24 cellular contexts compared by ENCODE assay signal in the genomic region with DNA sequence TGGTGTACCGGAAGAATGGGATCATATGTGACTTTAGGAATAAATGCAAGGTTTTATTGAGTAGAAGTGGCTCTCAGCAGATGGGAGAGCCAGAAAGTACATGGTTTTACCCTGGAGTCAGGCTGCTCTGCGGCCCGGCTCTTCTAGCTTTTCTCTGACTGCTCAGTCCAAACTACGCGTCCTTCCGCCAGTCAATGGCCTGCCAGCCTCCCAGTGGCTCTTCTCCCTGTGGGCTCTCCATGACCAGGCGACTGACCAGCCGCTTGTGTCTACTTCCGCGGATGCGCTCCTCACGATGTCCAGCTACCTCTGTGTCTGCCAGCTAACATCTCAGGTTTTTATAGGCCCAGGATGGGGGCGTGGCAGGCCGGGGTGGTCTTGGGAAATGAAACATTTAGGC.
DNase-seq lines count a peak whose midpoint lies in the region; ATAC-seq, FAIRE-seq and TF ChIP-seq lines count a peak whose summit lies in the region.
"Had no signal": no experiment of that assay in that cellular context is flagged by ENCODE, and none has a peak within 500 bp of the region (broad histone marks: within the 10 kb centered on the region; RNA-seq: fewer than 3 reads in every experiment).

No MANE protein-coding gene starts in this region.

- peaks cover 48% of the 10 kb centered on the region for H3K4me1 Mint-ChIP-seq in neural progenitor cell
- H3K4me1 Mint-ChIP-seq: CD4-positive, CD25-positive, alpha-beta regulatory T cell; CD8-positive, alpha-beta memory T cell had no signal

- H2AFZ ChIP-seq in mesenchymal stem cell (ENCODE audit: low read depth, low read length) (no peak overlapping the region), neural progenitor cell (replicated peaks) (no peak overlapping the region), Karpas-422 (ENCODE audit: low read length) (no peak overlapping the region)
- H2AFZ ChIP-seq: GM23338 had no signal

- peak overlapping the region in 1 of 2 experiments; percentile 50 for H2BK12ac ChIP-seq in mesenchymal stem cell (ENCODE audit: low read length in 2 of 2)

- H2BK15ac ChIP-seq in mesenchymal stem cell (ENCODE audit: low read depth, poor library complexity, severe bottlenecking) = no peak overlapping the region

- no peaks in the 10 kb centered on the region for H3K79me2 ChIP-seq in neural progenitor cell (ENCODE audit: low read depth)
- H3K79me2 ChIP-seq in Karpas-422 (ENCODE audit: low read length) = no peaks in the 10 kb centered on the region

- no peak overlapping the region for H2BK120ac ChIP-seq in mesenchymal stem cell (ENCODE audit: low read depth, low read length)

- peak overlapping the region; percentile 45 for H4K8ac ChIP-seq in mesenchymal stem cell (ENCODE audit: low read length)

- no peaks in the 10 kb centered on the region for H3K9me3 ChIP-seq in mesenchymal stem cell (ENCODE audit: control insufficient read depth, low read length)
- no peaks in the 10 kb centered on the region for H3K9me3 ChIP-seq in neural progenitor cell (ENCODE audit: low read depth)
- H3K9me3 ChIP-seq in pancreas = no peaks in the 10 kb centered on the region
- no peaks in the 10 kb centered on the region for H3K9me3 ChIP-seq in Karpas-422 (ENCODE audit: low read length)
- H3K9me3 ChIP-seq: BE2C had no signal

- no peak overlapping the region for H3K9ac ChIP-seq in mesenchymal stem cell (ENCODE audit: low read length)
- H3K9ac ChIP-seq in neural progenitor cell = no peak overlapping the region
- no peak overlapping the region for H3K9ac ChIP-seq in Karpas-422 (ENCODE audit: low read length)

- H3K27ac ChIP-seq in mesenchymal stem cell (ENCODE audit: low read length, poor library complexity, severe bottlenecking) (no peak overlapping the region), neural progenitor cell (no peak overlapping the region), pancreas (no peak overlapping the region), Karpas-422 (ENCODE audit: low read length) (no peak overlapping the region)
- H3K27ac ChIP-seq: HL-60 had no signal

- peak overlapping the region; percentile 92 for H3K27ac Mint-ChIP-seq in neural progenitor cell
- H3K27ac Mint-ChIP-seq: CD8-positive, alpha-beta memory T cell; GM23338; HFFc6 had no signal

- intact Hi-C loops in pancreas (cut with DNase I) = no loop called here

- no peaks in the 10 kb centered on the region for H3K79me1 ChIP-seq in mesenchymal stem cell (replicated peaks; ENCODE audit: low read length, poor library complexity, severe bottlenecking)

- H2BK5ac ChIP-seq in mesenchymal stem cell (ENCODE audit: low read depth, low read length, poor library complexity, severe bottlenecking) = no peak overlapping the region

- H3K9me3 Mint-ChIP-seq in neural progenitor cell = peaks cover 16% of the 10 kb centered on the region
- H3K9me3 Mint-ChIP-seq: GM23338, HFFc6 had no signal

- DNase-seq in SW480 (ENCODE audit: low spot score) (peak; percentile 39), mesenchymal stem cell (no peak), neural progenitor cell (ENCODE audit: low spot score) (no peak), activated T-cell treated with anti-CD3 and anti-CD28 coated beads for 4 hours (no peak), pancreas (no peak), Karpas-422 (no peak), middle frontal gyrus (ENCODE audit: extremely low spot score, low spot score) (no peak)
- DNase-seq: ACHN; BE2C; C1 segment of cervical spinal cord; CD4-positive, CD25-positive, alpha-beta regulatory T cell; CD8-positive, alpha-beta memory T cell; COR-L47; DMS 273 treated with DMSO at 0.1 percent for 48 hours; DMS53; DND-41; EL; HCEC 1CT; HFFc6 had no signal

- peaks cover 6% of the 10 kb centered on the region for H3K4me1 ChIP-seq in mesenchymal stem cell (ENCODE audit: control insufficient read depth, insufficient read depth, low read depth, low read length)
- H3K4me1 ChIP-seq in neural progenitor cell = peaks cover 17% of the 10 kb centered on the region
- peaks cover 0 to 3% (median 0%) of the 10 kb centered on the region in 3 donors for H3K4me1 ChIP-seq in pancreas
- no peaks in the 10 kb centered on the region for H3K4me1 ChIP-seq in Karpas-422 (ENCODE audit: low read length)
- H3K4me1 ChIP-seq: BE2C had no signal

- H3K4me2 ChIP-seq in mesenchymal stem cell (ENCODE audit: low read length, poor library complexity, severe bottlenecking) (no peak overlapping the region), neural progenitor cell (no peak overlapping the region), Karpas-422 (ENCODE audit: low read depth, low read length, poor library complexity, severe bottlenecking) (no peak overlapping the region)
- H3K4me2 ChIP-seq: GM23338 had no signal

- H4K20me1 ChIP-seq in neural progenitor cell (ENCODE audit: low read depth) = no peaks in the 10 kb centered on the region
- no peaks in the 10 kb centered on the region for H4K20me1 ChIP-seq in Karpas-422 (ENCODE audit: insufficient read depth, low read depth, low read length)

- no peak overlapping the region for H3K18ac ChIP-seq in mesenchymal stem cell (ENCODE audit: low read depth in 1 of 2, low read length in 2 of 2)

- no peak for FAIRE-seq in pancreas (lab: Jason Lieb, UNC)
- FAIRE-seq: A204.1, GM18507, H54 had no signal

- no peak overlapping the region for H3K14ac ChIP-seq in mesenchymal stem cell (ENCODE audit: low read length in 2 of 2)

- no peaks in the 10 kb centered on the region for H3K9me2 ChIP-seq in Karpas-422 (replicated peaks; ENCODE audit: insufficient read depth, low read length)

- TF ChIP-seq CTCF in neural progenitor cell (IDR thresholded peaks at IDR 0.05) = no peak
- no peak for TF ChIP-seq CTCF in pancreas (IDR thresholded peaks at IDR 0.05)

- H3K27me3 ChIP-seq in mesenchymal stem cell (ENCODE audit: control insufficient read depth in 1 of 2, insufficient read depth in 1 of 2, low read length in 2 of 2) (peaks cover 5% of the 10 kb centered on the region in 2 experiments), neural progenitor cell (peaks cover 40% of the 10 kb centered on the region), pancreas (no peaks in the 10 kb centered on the region), Karpas-422 (ENCODE audit: low read length) (no peaks in the 10 kb centered on the region)

- no peak overlapping the region for H2AK5ac ChIP-seq in mesenchymal stem cell (ENCODE audit: low read length, severe bottlenecking)

- H3K27me3 Mint-ChIP-seq in neural progenitor cell (ENCODE audit: insufficient read depth, low read depth) = peaks cover 3% of the 10 kb centered on the region

- H3K4me3 ChIP-seq in mesenchymal stem cell (ENCODE audit: insufficient read depth in 1 of 2, low read depth in 1 of 2, low read length in 2 of 2) = no peak overlapping the region
- H3K4me3 ChIP-seq in neural progenitor cell = no peak overlapping the region
- H3K4me3 ChIP-seq in pancreas = no peak overlapping the region
- H3K4me3 ChIP-seq in Karpas-422 (ENCODE audit: low read length) = no peak overlapping the region
- H3K4me3 ChIP-seq: GM23338 had no signal

- H3K36me3 Mint-ChIP-seq in neural progenitor cell = peaks cover 5% of the 10 kb centered on the region
- H3K36me3 Mint-ChIP-seq: CD4-positive, CD25-positive, alpha-beta regulatory T cell; CD8-positive, alpha-beta memory T cell had no signal

- 94% methylated on average over 14 of the region's 14 CpGs for WGBS in mesenchymal stem cell
- WGBS in pancreas, 2 donors = 93 to 95% methylated on average over 14 of the region's 14 CpGs

- H3F3A ChIP-seq in neural progenitor cell (ENCODE audit: low read depth) = peaks cover 15% of the 10 kb centered on the region

- no peak overlapping the region for H4K91ac ChIP-seq in mesenchymal stem cell (ENCODE audit: low read length)

- H3K36me3 ChIP-seq in mesenchymal stem cell (ENCODE audit: control insufficient read depth in 1 of 2, insufficient read depth in 2 of 2, low read depth in 1 of 2, low read length in 2 of 2) = no peaks in the 10 kb centered on the region
- no peaks in the 10 kb centered on the region for H3K36me3 ChIP-seq in neural progenitor cell
- H3K36me3 ChIP-seq in pancreas = no peaks in the 10 kb centered on the region
- no peaks in the 10 kb centered on the region for H3K36me3 ChIP-seq in Karpas-422 (ENCODE audit: insufficient read depth, low read length)
- H3K36me3 ChIP-seq: BE2C had no signal

- peak overlapping the region; percentile 67 for H3K4me3 Mint-ChIP-seq in neural progenitor cell
- H3K4me3 Mint-ChIP-seq: CD4-positive, CD25-positive, alpha-beta regulatory T cell; CD8-positive, alpha-beta memory T cell; GM23338; HFFc6 had no signal

- ATAC-seq in pancreas = no peak

- H3K23ac ChIP-seq in mesenchymal stem cell (ENCODE audit: low read length in 2 of 2) = no peak overlapping the region

- no peak overlapping the region for H3K4ac ChIP-seq in mesenchymal stem cell (ENCODE audit: low read depth in 1 of 2, low read length in 2 of 2)
